Comparison of ENCODE assay signal across 25 cellular contexts in the genomic region with DNA sequence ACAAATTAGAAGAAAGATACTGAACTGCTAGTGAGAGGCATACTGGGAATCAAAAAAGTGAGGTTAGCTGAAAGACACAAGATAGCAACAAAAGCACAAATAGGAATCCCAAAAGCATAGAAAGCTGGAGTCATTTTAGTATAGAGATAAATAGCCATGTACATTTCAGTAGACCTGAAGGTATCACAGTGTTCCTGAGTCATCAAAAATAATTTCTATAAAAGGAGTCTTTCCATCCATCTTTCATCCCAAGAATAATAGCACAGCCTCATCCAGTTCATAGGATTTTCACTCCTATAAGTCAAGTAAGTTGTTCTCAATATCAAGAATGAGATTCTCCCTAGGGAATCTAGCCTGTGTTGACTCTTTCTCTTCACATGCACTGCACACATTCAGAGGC.
A peak's percentile ranks its signal among the peaks of the same experiment; 100 is the strongest.
DNase-seq lines count a peak whose midpoint lies in the region; ATAC-seq lines count a peak whose summit lies in the region.
"Had no signal": no experiment of that assay in that cellular context is flagged by ENCODE, and none has a peak within 500 bp of the region (broad histone marks: within the 10 kb centered on the region; RNA-seq: fewer than 3 reads in every experiment).

No MANE protein-coding gene starts in this region.

- H3K9me2 ChIP-seq in Karpas-422 (replicated peaks; ENCODE audit: insufficient read depth, low read length): no peaks in the 10 kb centered on the region

- H3K27ac ChIP-seq in Karpas-422 (ENCODE audit: low read length): no peak overlapping the region
- H3K27ac ChIP-seq: heart left ventricle, neutrophil, psoas muscle, RWPE1, skin epidermis, upper lobe of left lung, WERI-Rb-1 had no signal

- H3K4me1 Mint-ChIP-seq in T-helper 17 cell: peaks cover 31% of the 10 kb centered on the region

- H3K36me3 ChIP-seq in Karpas-422 (ENCODE audit: insufficient read depth, low read length): no peaks in the 10 kb centered on the region
- H3K36me3 ChIP-seq: heart left ventricle, neutrophil, upper lobe of left lung, WERI-Rb-1 had no signal

- no peaks in the 10 kb centered on the region for H4K20me1 ChIP-seq in Karpas-422 (ENCODE audit: insufficient read depth, low read depth, low read length)

- H3K36me3 Mint-ChIP-seq in T-helper 17 cell (ENCODE audit: low read depth): peaks cover 4% of the 10 kb centered on the region
- H3K36me3 Mint-ChIP-seq: activated CD8-positive, alpha-beta memory T cell treated with anti-CD3 and anti-CD28 coated beads, Interleukin-2, amount 10 ng/mL, durations not matched to agents 7 days and 5 days; activated naive CD4-positive, alpha-beta T cell treated with anti-CD3 and anti-CD28 coated beads, Interleukin-2, amount 10 ng/mL, durations not matched to agents 7 days and 5 days had no signal

- no peak for ATAC-seq in T-helper 17 cell
- ATAC-seq in HG02885 (IDR thresholded peaks at IDR 0.05; ENCODE audit: poor library complexity, unreplicated experiment): no peak
- ATAC-seq: activated CD8-positive, alpha-beta memory T cell treated with anti-CD3 and anti-CD28 coated beads, Interleukin-2, amount 10 ng/mL, durations not matched to agents 7 days and 5 days; heart left ventricle; psoas muscle had no signal

- no peaks in the 10 kb centered on the region for H3K27me3 ChIP-seq in Karpas-422 (ENCODE audit: low read length)
- H3K27me3 ChIP-seq: dorsolateral prefrontal cortex, heart left ventricle, neutrophil, upper lobe of left lung had no signal

- no peak overlapping the region for H2AFZ ChIP-seq in Karpas-422 (ENCODE audit: low read length)

- DNase-seq in DMS153 (lab: John Stamatoyannopoulos, UW) (peak; percentile 56), LHCN-M2 (ENCODE audit: low read depth) (peak; percentile 37), T-helper 17 cell (no peak), middle frontal gyrus (ENCODE audit: extremely low spot score, low spot score) (peak; percentile 5), AML-193 (lab: John Stamatoyannopoulos, UW) (no peak), NCI-H1048 (lab: John Stamatoyannopoulos, UW) (no peak), Karpas-422 (no peak)
- DNase-seq: activated CD4-positive, alpha-beta T cell treated with anti-CD3 and anti-CD28 coated beads, Interleukin-2, amount 50 U/mL, for 1 hour; activated CD8-positive, alpha-beta memory T cell treated with anti-CD3 and anti-CD28 coated beads, Interleukin-2, amount 10 ng/mL, durations not matched to agents 7 days and 5 days; activated naive CD4-positive, alpha-beta T cell treated with anti-CD3 and anti-CD28 coated beads, Interleukin-2, amount 10 ng/mL, durations not matched to agents 7 days and 5 days; dorsolateral prefrontal cortex; heart left ventricle; NCI-H1105; NCI-H2107; NCI-H748 treated with DMSO at 0.1 percent for 48 hours; psoas muscle; upper lobe of left lung; WERI-Rb-1 had no signal

- H3K4me1 ChIP-seq in Karpas-422 (ENCODE audit: low read length): peaks cover 5% of the 10 kb centered on the region

- no peak overlapping the region for H3K4me3 ChIP-seq in Karpas-422 (ENCODE audit: low read length)
- H3K4me3 ChIP-seq: dorsolateral prefrontal cortex, heart left ventricle, psoas muscle, skin epidermis, upper lobe of left lung had no signal

- H3K9ac ChIP-seq in Karpas-422 (ENCODE audit: low read length): no peak overlapping the region

- H3K4me3 Mint-ChIP-seq in T-helper 17 cell: peak overlapping the region; percentile 47
- H3K4me3 Mint-ChIP-seq: activated CD8-positive, alpha-beta memory T cell treated with anti-CD3 and anti-CD28 coated beads, Interleukin-2, amount 10 ng/mL, durations not matched to agents 7 days and 5 days; activated naive CD4-positive, alpha-beta T cell treated with anti-CD3 and anti-CD28 coated beads, Interleukin-2, amount 10 ng/mL, durations not matched to agents 7 days and 5 days; activated T-helper 1 cell treated with anti-CD3 and anti-CD28 coated beads, Interleukin-12 subunit alpha, Interleukin-12 subunit beta, Interleukin-2, Interleukin-4 antibody, amounts not matched to agents 30 ng/mL and 10 ng/mL and 1 ng/mL, durations not matched to agents 14 hours and 24 hours and 36 hours; central memory CD8-positive, alpha-beta T cell; T-helper 2 cell treated with Interferon-gamma antibody and Interleukin-4, amounts not matched to agents 5 μg/mL and 100 μg/mL, for 36 hours had no signal

- no peaks in the 10 kb centered on the region for H3K27me3 Mint-ChIP-seq in T-helper 17 cell
- H3K27me3 Mint-ChIP-seq: central memory CD8-positive, alpha-beta T cell had no signal

- no peaks in the 10 kb centered on the region for H3K79me2 ChIP-seq in Karpas-422 (ENCODE audit: low read length)

- no peak overlapping the region for H3K27ac Mint-ChIP-seq in T-helper 17 cell
- H3K27ac Mint-ChIP-seq: activated CD8-positive, alpha-beta memory T cell treated with anti-CD3 and anti-CD28 coated beads, Interleukin-2, amount 10 ng/mL, durations not matched to agents 7 days and 5 days; activated naive CD4-positive, alpha-beta T cell treated with anti-CD3 and anti-CD28 coated beads, Interleukin-2, amount 10 ng/mL, durations not matched to agents 7 days and 5 days; activated T-helper 1 cell treated with anti-CD3 and anti-CD28 coated beads, Interleukin-12 subunit alpha, Interleukin-12 subunit beta, Interleukin-2, Interleukin-4 antibody, amounts not matched to agents 30 ng/mL and 10 ng/mL and 1 ng/mL, durations not matched to agents 14 hours and 24 hours and 36 hours; T-helper 2 cell treated with Interferon-gamma antibody and Interleukin-4, amounts not matched to agents 5 μg/mL and 100 μg/mL, for 36 hours had no signal

- H3K9me3 ChIP-seq in T-helper 17 cell (ENCODE audit: control insufficient read depth, low read length, poor library complexity, severe bottlenecking) (no peaks in the 10 kb centered on the region), Karpas-422 (ENCODE audit: low read length) (no peaks in the 10 kb centered on the region)
- H3K9me3 ChIP-seq: heart left ventricle, neutrophil, psoas muscle, upper lobe of left lung had no signal

- H3K4me2 ChIP-seq in Karpas-422 (ENCODE audit: low read depth, low read length, poor library complexity, severe bottlenecking): no peak overlapping the region

Comparison
In these comparisons a context has a peak if more than half of its experiments do, and no peak if none do; other contexts are left out.
1. DNase-seq: peak in DMS153 (single experiment), LHCN-M2 (single experiment) and middle frontal gyrus (single experiment); none in T-helper 17 cell (0 of 3), AML-193 (0 of 2), NCI-H1048 (single experiment) and Karpas-422 (single experiment).